In genomic region chr5:16931334-16932110, GRCh38 we compare ENCODE assay signal across 1 cellular context.
TF ChIP-seq lines count a peak whose summit lies in the region.

No MANE protein-coding gene starts in this region.

TF ChIP-seq in HEK293, 187 proteins besides CTCF, POLR2A, EP300 and RAD21 (continued from another document):
- TF ChIP-seq ZNF398 (tag by site-specific recombination; IDR thresholded peaks at IDR 0.05) (peak; percentile 21; the same call in 1 of the 2 replicates), ZNF335 (tag by site-specific recombination; conservative IDR thresholded peaks at IDR 0.05) (peak; percentile 29; the same call in 1 of the 2 replicates), ZNF341 (tag by site-specific recombination; IDR thresholded peaks at IDR 0.05; ENCODE audit: low read depth) (peak; percentile 39), GFI1B (tag by site-specific recombination; IDR thresholded peaks at IDR 0.05) (no peak), ZNF585B (tag by site-specific recombination; IDR thresholded peaks at IDR 0.05) (no peak), ZFHX2 (tag by site-specific recombination; conservative IDR thresholded peaks at IDR 0.05) (no peak), ZNF843 (tag by site-specific recombination; IDR thresholded peaks at IDR 0.05) (peak; percentile 61; the same call in 1 of the 2 replicates), ZNF629 (tag by site-specific recombination; IDR thresholded peaks at IDR 0.05) (no peak), PRDM6 (tag by site-specific recombination; IDR thresholded peaks at IDR 0.05) (peak; percentile 79)
TF ChIP-seq in HEK293: peak in this region for 9.
